ENCODE assay signal across 13 cellular contexts in the genomic region with DNA sequence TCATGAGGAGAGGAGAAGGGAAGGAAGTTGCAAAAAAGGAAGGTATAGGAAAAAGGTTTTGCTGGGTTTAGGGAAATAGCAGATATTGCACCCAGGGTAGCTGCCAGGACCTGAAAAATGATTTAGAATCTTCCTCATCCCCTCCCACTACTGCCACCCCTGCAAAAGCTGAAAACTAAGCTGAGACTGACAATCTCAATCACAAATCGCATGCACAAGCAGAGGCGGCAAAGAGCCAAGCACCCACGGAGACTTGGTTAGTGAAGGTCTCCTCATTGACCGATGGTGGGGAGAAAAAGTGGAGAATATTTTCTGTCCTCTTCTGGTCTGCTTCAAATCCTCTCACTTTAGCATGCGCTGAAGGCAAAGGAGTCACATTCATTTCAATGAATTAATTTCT. TPM values are rescaled to one million over a fixed set of nuclear protein-coding genes. Genes with fewer than 3 reads are reported as not detected.
DNase-seq lines count a peak whose midpoint lies in the region; ATAC-seq and TF ChIP-seq lines count a peak whose summit lies in the region.
"Had no signal": no experiment of that assay in that cellular context is flagged by ENCODE, and none has a peak within 500 bp of the region (broad histone marks: within the 10 kb centered on the region; RNA-seq: fewer than 3 reads in every experiment).

No MANE protein-coding gene starts in this region.

- H3K9me3 ChIP-seq in HCT116 (ENCODE audit: control insufficient read depth in 1 of 2, insufficient read depth in 1 of 2, low read depth in 1 of 2, low read length in 2 of 2) = no peaks in the 10 kb centered on the region
- no peaks in the 10 kb centered on the region for H3K9me3 ChIP-seq in SJSA1 (replicated peaks)
- no peaks in the 10 kb centered on the region for H3K9me3 ChIP-seq in body of pancreas
- no peaks in the 10 kb centered on the region for H3K9me3 ChIP-seq in right lobe of liver
- H3K9me3 ChIP-seq: BE2C, HAP-1 had no signal

- peak overlapping the region; percentile 89 for H2AFZ ChIP-seq in HCT116 (ENCODE audit: low read depth, low read length, poor library complexity, severe bottlenecking)

- no peaks in the 10 kb centered on the region for H3K36me3 ChIP-seq in HCT116 (ENCODE audit: control insufficient read depth in 1 of 2, insufficient read depth in 2 of 2, low read length in 2 of 2)
- no peaks in the 10 kb centered on the region for H3K36me3 ChIP-seq in SJSA1
- no peaks in the 10 kb centered on the region for H3K36me3 ChIP-seq in body of pancreas (replicated peaks in 1 of 2; ENCODE audit: insufficient read depth in 1 of 2, low read depth in 2 of 2)
- no peaks in the 10 kb centered on the region for H3K36me3 ChIP-seq in right lobe of liver
- no peaks in the 10 kb centered on the region for H3K36me3 ChIP-seq in brain microvascular endothelial cell (replicated peaks)
- H3K36me3 ChIP-seq: BE2C, HAP-1 had no signal

- H3K27me3 ChIP-seq in HCT116 (ENCODE audit: insufficient read depth, low read length) (no peaks in the 10 kb centered on the region), SJSA1 (replicated peaks) (no peaks in the 10 kb centered on the region), body of pancreas (no peaks in the 10 kb centered on the region), right lobe of liver (no peaks in the 10 kb centered on the region), brain microvascular endothelial cell (replicated peaks) (no peaks in the 10 kb centered on the region)
- H3K27me3 ChIP-seq: BE2C had no signal

- H3K4me3 ChIP-seq in HCT116 (replicated peaks in 1 of 2; ENCODE audit: low read depth in 1 of 2, low read length in 2 of 2) (peak overlapping the region in 1 of 2 experiments; percentile 19; a peak in 1 of 4 replicates), SJSA1 (no peak overlapping the region), body of pancreas (no peak overlapping the region), right lobe of liver (no peak overlapping the region), brain microvascular endothelial cell (ENCODE audit: low read depth, low read length) (no peak overlapping the region)
- H3K4me3 ChIP-seq: HAP-1 had no signal

- BruUV-seq in HCT116 (replicated peaks; lab: Mats Ljungman, UMichigan) = no TSS peak

- RAD21 ChIA-PET in HCT116 (lab: Charles Lee; ENCODE audit: low non-redundant PET in 1 of 2, low total read pairs in 2 of 2, uncharacterized antibody in 2 of 2, unreplicated experiment in 2 of 2) = no interaction called here

- no peak for TF ChIP-seq RAD21 in HCT116 (IDR thresholded peaks at IDR 0.05; ENCODE audit: low read depth)

- in situ Hi-C loops in brain microvascular endothelial cell (cut with HindIII; ENCODE audit: low pct_ligation_motif_present, low sequenced_read_pairs) = no loop called here

- DNase-seq in HCT116 (ENCODE audit: low read depth, low spot score) (no peak), SJSA1 (ENCODE audit: low read depth in 1 of 2, low spot score in 2 of 2) (no peak), head of caudate nucleus (peak in 37 of 42 donors; percentile 5 to 80 (median 39)), body of pancreas (no peak), right lobe of liver (no peak), brain microvascular endothelial cell (no peak)
- DNase-seq: BE2C; CD4-positive, alpha-beta memory T cell; DMS153; DMS79 treated with DMSO at 0.1 percent for 48 hours had no signal

- H4K20me1 ChIP-seq in HCT116 (ENCODE audit: insufficient read depth) = no peaks in the 10 kb centered on the region

- no peak overlapping the region; the same call in 1 of the 2 replicates for H3K9ac ChIP-seq in HCT116 (ENCODE audit: low read length)

- intact Hi-C loops in HCT116 (cut with micrococcal nuclease) = no loop called here
- intact Hi-C loops in head of caudate nucleus (cut with DNase I) = no loop called here
- intact Hi-C loops in body of pancreas (cut with DNase I) = no loop called here
- intact Hi-C loops in right lobe of liver (cut with DNase I) = no loop called here

- peaks cover 23 to 42% of the 10 kb centered on the region in 2 experiments for H3K4me1 ChIP-seq in HCT116 (ENCODE audit: control insufficient read depth in 1 of 2, insufficient read depth in 2 of 2, low read length in 2 of 2)
- H3K4me1 ChIP-seq in SJSA1 (replicated peaks) = peaks cover 33% of the 10 kb centered on the region
- H3K4me1 ChIP-seq in body of pancreas = no peaks in the 10 kb centered on the region
- H3K4me1 ChIP-seq in right lobe of liver = no peaks in the 10 kb centered on the region
- H3K4me1 ChIP-seq: BE2C had no signal

- H3K27ac ChIP-seq in HCT116 (ENCODE audit: low read depth, low read length) = no peak overlapping the region
- H3K27ac ChIP-seq in SJSA1 = peak overlapping the region; percentile 22; the same call in 1 of the 2 replicates
- no peak overlapping the region for H3K27ac ChIP-seq in body of pancreas
- no peak overlapping the region for H3K27ac ChIP-seq in right lobe of liver
- no peak overlapping the region for H3K27ac ChIP-seq in brain microvascular endothelial cell
- H3K27ac ChIP-seq: C4-2B had no signal

- TF ChIP-seq POLR2A in HCT116 (IDR thresholded peaks at IDR 0.05; ENCODE audit: borderline replicate concordance, extremely low read depth, insufficient read depth, insufficient read length) = no peak
- TF ChIP-seq POLR2A in body of pancreas (IDR thresholded peaks at IDR 0.05) = no peak
- no peak for TF ChIP-seq POLR2A in right lobe of liver (IDR thresholded peaks at IDR 0.05)

- ATAC-seq in HCT116 = 0 out of 2 replicates have a peak, but pooled peaks have one; percentile 16
- no peak for ATAC-seq in body of pancreas
- ATAC-seq in right lobe of liver = no peak
- ATAC-seq in GM21423 (IDR thresholded peaks at IDR 0.05; ENCODE audit: unreplicated experiment) = no peak

- peak overlapping the region; percentile 57 for H3K4me2 ChIP-seq in HCT116 (ENCODE audit: low read length)

- CTCF ChIA-PET in HCT116 (lab: Charles Lee) = interaction anchor here (1.4 kb wide), 1 partner anchor 34 kb away, joined by 7 read pairs; no protein-coding TSS in a partner anchor

- POLR2A ChIA-PET in HCT116 (lab: Charles Lee) = interaction anchor here (1.5 kb wide), 1 partner anchor 40 kb away, joined by 4 read pairs; no protein-coding TSS in a partner anchor

- 91 to 93% methylated on average over 5 of the region's 5 CpGs for WGBS in body of pancreas, 2 donors
- WGBS in right lobe of liver (ENCODE audit: insufficient coverage, low coverage, low lambda C conversion rate, missing lambda C conversion rate) = 91% methylated on average over 5 of the region's 5 CpGs

- H3K9me2 ChIP-seq in HCT116 (ENCODE audit: insufficient read depth) = no peaks in the 10 kb centered on the region

- no peaks in the 10 kb centered on the region for H3K79me2 ChIP-seq in HCT116 (ENCODE audit: insufficient read depth, low read length)

- no peak for TF ChIP-seq CTCF in HCT116 (IDR thresholded peaks at IDR 0.05 in 2 of 3, conservative IDR thresholded peaks at IDR 0.05 in 1 of 3; ENCODE audit: borderline replicate concordance in 1 of 3, insufficient read depth in 1 of 3, low read depth in 2 of 3, low read length in 2 of 3)
- no peak for TF ChIP-seq CTCF in body of pancreas (IDR thresholded peaks at IDR 0.05)
- no peak for TF ChIP-seq CTCF in right lobe of liver (IDR thresholded peaks at IDR 0.05)
- no peak for TF ChIP-seq CTCF in brain microvascular endothelial cell (IDR thresholded peaks at IDR 0.05; ENCODE audit: low read depth, low read length, missing control alignments)

TF ChIP-seq in HCT116, 20 proteins besides CTCF, POLR2A, EP300 and RAD21:
- no peak for TF ChIP-seq CEBPB (IDR thresholded peaks at IDR 0.05; ENCODE audit: low read depth)
- TF ChIP-seq EGR1 (IDR thresholded peaks at IDR 0.05; ENCODE audit: low read depth) = no peak
- TF ChIP-seq TCF7L2 (IDR thresholded peaks at IDR 0.05; ENCODE audit: borderline replicate concordance, extremely low read depth, insufficient read depth, insufficient read length) = no peak
- no peak for TF ChIP-seq ZBTB33 (IDR thresholded peaks at IDR 0.05; ENCODE audit: extremely low read depth, insufficient replicate concordance, low read length)
- TF ChIP-seq SP1 (IDR thresholded peaks at IDR 0.05; ENCODE audit: low read depth) = no peak
- TF ChIP-seq JUND (IDR thresholded peaks at IDR 0.05) = no peak
- TF ChIP-seq EZH2phosphoT487 (IDR thresholded peaks at IDR 0.05; ENCODE audit: borderline replicate concordance) = no peak
- no peak for TF ChIP-seq SRF (IDR thresholded peaks at IDR 0.05; ENCODE audit: low read depth)
- TF ChIP-seq YY1 (IDR thresholded peaks at IDR 0.05; ENCODE audit: extremely low read depth, insufficient replicate concordance, low read depth, low read length) = no peak
- TF ChIP-seq ZNF274 (IDR thresholded peaks at IDR 0.05; ENCODE audit: low read depth, low read length) = no peak

RNA-seq across cellular contexts. Expression of gene PAM, which starts 39.1 kb away (rescaled TPM):
- 257 TPM for total RNA-seq in HCT116 (2021; ENCODE audit: unreplicated experiment)
- polyA plus RNA-seq in HCT116 (2012) = 115 and 142 TPM in 2 replicates
- total RNA-seq in SJSA1 (2014; rRNA removed; shearing (Covaris generic)) = 420 and 598 TPM in 2 replicates
- 100 to 1,000 TPM in 1 of 2 donors, 10 to 100 TPM in 1; 75.2 to 111 TPM for total RNA-seq in body of pancreas
- total RNA-seq in right lobe of liver = 10 to 100 TPM; 10.9 to 22.7 (median 16.8) TPM

Comparison
In these comparisons a context has a peak if more than half of its experiments do, and no peak if none do; other contexts are left out.
1. DNase-seq: peak in head of caudate nucleus (37 of 42); none in HCT116 (single experiment), SJSA1 (0 of 2), body of pancreas (0 of 4), right lobe of liver (0 of 3) and brain microvascular endothelial cell (single experiment).